In genomic region chr6:80210618-80211017, GRCh38 we compare ENCODE assay signal across 1 cellular context.
A peak's percentile ranks its signal among the peaks of the same experiment; 100 is the strongest.
TF ChIP-seq lines count a peak whose summit lies in the region.

No MANE protein-coding gene starts in this region.

TF ChIP-seq in SK-N-SH treated with all-trans-retinoic acid at 6 μM for 48 hours, 23 proteins besides CTCF, POLR2A, EP300 and RAD21 (continued from another document):
- peak; percentile 54; the same call in 1 of the 2 replicates for TF ChIP-seq ZNF70 (CRISPR knock-in tag; IDR thresholded peaks at IDR 0.05)
- TF ChIP-seq TCF4 (CRISPR knock-in tag; IDR thresholded peaks at IDR 0.05; ENCODE audit: borderline replicate concordance): peak; percentile 96
